ENCODE assay signal across 1 cellular context in genomic region chr3:144294659-144295538, GRCh38.
TF ChIP-seq lines count a peak whose summit lies in the region.

No MANE protein-coding gene starts in this region.

TF ChIP-seq in GM12878, 131 proteins besides CTCF, POLR2A, EP300 and RAD21 (continued from another document):
- TF ChIP-seq, protein P1, sequence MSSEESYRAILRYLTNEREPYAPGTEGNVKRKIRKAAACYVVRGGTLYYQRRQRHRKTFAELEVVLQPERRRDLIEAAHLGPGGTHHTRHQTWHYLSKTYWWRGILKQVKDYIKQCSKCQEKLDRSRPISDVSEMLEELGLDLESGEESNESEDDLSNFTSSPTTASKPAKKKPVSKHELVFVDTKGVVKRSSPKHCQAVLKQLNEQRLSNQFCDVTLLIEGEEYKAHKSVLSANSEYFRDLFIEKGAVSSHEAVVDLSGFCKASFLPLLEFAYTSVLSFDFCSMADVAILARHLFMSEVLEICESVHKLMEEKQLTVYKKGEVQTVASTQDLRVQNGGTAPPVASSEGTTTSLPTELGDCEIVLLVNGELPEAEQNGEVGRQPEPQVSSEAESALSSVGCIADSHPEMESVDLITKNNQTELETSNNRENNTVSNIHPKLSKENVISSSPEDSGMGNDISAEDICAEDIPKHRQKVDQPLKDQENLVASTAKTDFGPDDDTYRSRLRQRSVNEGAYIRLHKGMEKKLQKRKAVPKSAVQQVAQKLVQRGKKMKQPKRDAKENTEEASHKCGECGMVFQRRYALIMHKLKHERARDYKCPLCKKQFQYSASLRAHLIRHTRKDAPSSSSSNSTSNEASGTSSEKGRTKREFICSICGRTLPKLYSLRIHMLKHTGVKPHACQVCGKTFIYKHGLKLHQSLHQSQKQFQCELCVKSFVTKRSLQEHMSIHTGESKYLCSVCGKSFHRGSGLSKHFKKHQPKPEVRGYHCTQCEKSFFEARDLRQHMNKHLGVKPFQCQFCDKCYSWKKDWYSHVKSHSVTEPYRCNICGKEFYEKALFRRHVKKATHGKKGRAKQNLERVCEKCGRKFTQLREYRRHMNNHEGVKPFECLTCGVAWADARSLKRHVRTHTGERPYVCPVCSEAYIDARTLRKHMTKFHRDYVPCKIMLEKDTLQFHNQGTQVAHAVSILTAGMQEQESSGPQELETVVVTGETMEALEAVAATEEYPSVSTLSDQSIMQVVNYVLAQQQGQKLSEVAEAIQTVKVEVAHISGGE (CRISPR knock-in tag; IDR thresholded peaks at IDR 0.05), result no peak
- TF ChIP-seq ZNF217 (IDR thresholded peaks at IDR 0.05) (no peak), RCOR1 (conservative IDR thresholded peaks at IDR 0.05; ENCODE audit: low read depth, low read length) (no peak), BMI1 (IDR thresholded peaks at IDR 0.05; ENCODE audit: borderline replicate concordance) (no peak), CHD1 (IDR thresholded peaks at IDR 0.05; ENCODE audit: low read depth, low read length) (no peak), CEBPB (IDR thresholded peaks at IDR 0.05; ENCODE audit: borderline replicate concordance in 1 of 2, low read depth in 2 of 2, low read length in 2 of 2) (peak in 1 of 2 experiments; percentile 48; a peak in 1 of 4 replicates), CBX3 (IDR thresholded peaks at IDR 0.05; ENCODE audit: borderline replicate concordance, low read depth) (no peak), ZBTB33 (IDR thresholded peaks at IDR 0.05) (no peak), SMC3 (IDR thresholded peaks at IDR 0.05; ENCODE audit: borderline replicate concordance, low read length) (no peak), HCFC1 (IDR thresholded peaks at IDR 0.05; ENCODE audit: low read length) (no peak)
